In the genomic region with DNA sequence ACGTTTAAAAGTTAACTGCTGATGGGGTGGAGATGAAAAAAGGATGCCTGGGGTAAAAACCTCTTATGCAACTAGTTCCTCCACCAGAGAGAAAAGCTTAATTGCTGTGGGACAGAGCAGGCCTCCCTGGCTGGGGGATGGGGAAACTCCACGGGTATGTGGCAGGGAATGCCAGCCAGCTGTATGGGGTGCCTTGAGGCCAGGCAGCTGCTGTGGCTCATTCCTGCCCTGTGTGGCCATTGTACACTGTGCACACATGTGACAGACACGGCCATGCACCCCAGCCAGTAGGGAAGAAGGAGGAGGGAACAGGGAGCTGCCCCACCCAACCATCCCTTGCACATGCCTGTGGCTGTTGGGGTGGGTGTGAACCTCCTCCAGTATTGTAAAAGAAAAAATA, we compare ENCODE assay signal across 25 cellular contexts.
"Had no signal": no experiment of that assay in that cellular context is flagged by ENCODE, and none has a peak within 500 bp of the region (broad histone marks: within the 10 kb centered on the region; RNA-seq: fewer than 3 reads in every experiment).

No MANE protein-coding gene starts in this region.

- FAIRE-seq: astrocyte had no signal

- H3K4me1 Mint-ChIP-seq: activated CD4-positive, alpha-beta T cell treated with anti-CD3 and anti-CD28 coated beads for 36 hours; activated T-helper 17 cell treated with anti-CD3 and anti-CD28 coated beads, Interleukin-2, amount 50 U/mL, for 72 hours; immature natural killer cell; naive thymus-derived CD8-positive, alpha-beta T cell; WTC11 had no signal

- H3K4me3 Mint-ChIP-seq: activated CD4-positive, alpha-beta T cell treated with anti-CD3 and anti-CD28 coated beads for 36 hours; activated naive CD8-positive, alpha-beta T cell; activated T-cell treated with anti-CD3 and anti-CD28 coated beads, Interleukin-2, amount 50 U/mL, for 24 hours; activated T-helper 17 cell treated with anti-CD3 and anti-CD28 coated beads, Interleukin-2, amount 50 U/mL, for 72 hours; immature natural killer cell; naive thymus-derived CD8-positive, alpha-beta T cell; neural progenitor cell; WTC11 had no signal

- H3K27me3 ChIP-seq: adrenal gland, foreskin keratinocyte, hepatocyte, left lung, neural progenitor cell had no signal

- H3K36me3 ChIP-seq: adrenal gland, left lung, neural progenitor cell had no signal

- DNase-seq: activated CD4-positive, alpha-beta T cell treated with anti-CD3 and anti-CD28 coated beads for 36 hours; activated CD4-positive, alpha-beta T cell treated with anti-CD3 and anti-CD28 coated beads, Interleukin-2, amount 50 U/mL, for 4 hours; activated CD8-positive, alpha-beta memory T cell treated with anti-CD3 and anti-CD28 coated beads for 24 hours; activated CD8-positive, alpha-beta memory T cell treated with anti-CD3 and anti-CD28 coated beads, Interleukin-2, amount 50 U/mL, for 4 hours; activated T-cell treated with anti-CD3 and anti-CD28 coated beads, Interleukin-2, amount 50 U/mL, for 24 hours; adrenal gland; central memory CD4-positive, alpha-beta T cell; dermis blood vessel endothelial cell; effector CD8-positive, alpha-beta T cell; erythroblast; foreskin keratinocyte; glutamatergic neuron; immature natural killer cell; kidney glomerular epithelial cell; left lung; naive thymus-derived CD8-positive, alpha-beta T cell; stimulated activated CD4-positive, alpha-beta T cell treated with anti-CD3 and anti-CD28 coated beads, Interleukin-4, amount 100 ng/mL, for 24 hours; stimulated activated naive CD8-positive, alpha-beta T cell treated with anti-CD3 and anti-CD28 coated beads, Interleukin-15, Interleukin-2, amounts not matched to agents 100 U/mL and 50 U/mL, for 24 hours; T-helper 9 cell had no signal

- H3K4me1 ChIP-seq: adrenal gland, foreskin keratinocyte, left lung, neural progenitor cell had no signal

- H3K27ac ChIP-seq: adrenal gland, foreskin keratinocyte, hepatocyte, left lung, neural progenitor cell had no signal

- H3K4me3 ChIP-seq: adrenal gland, hepatocyte, left lung, neural progenitor cell had no signal

- H3K27me3 Mint-ChIP-seq: activated CD4-positive, alpha-beta T cell treated with anti-CD3 and anti-CD28 coated beads for 36 hours; activated naive CD8-positive, alpha-beta T cell; activated T-cell treated with anti-CD3 and anti-CD28 coated beads, Interleukin-2, amount 50 U/mL, for 24 hours; activated T-helper 17 cell treated with anti-CD3 and anti-CD28 coated beads, Interleukin-2, amount 50 U/mL, for 72 hours had no signal

- H3K27ac Mint-ChIP-seq: activated CD4-positive, alpha-beta T cell treated with anti-CD3 and anti-CD28 coated beads for 36 hours; activated naive CD8-positive, alpha-beta T cell; activated T-cell treated with anti-CD3 and anti-CD28 coated beads, Interleukin-2, amount 50 U/mL, for 24 hours; activated T-helper 17 cell treated with anti-CD3 and anti-CD28 coated beads, Interleukin-2, amount 50 U/mL, for 72 hours; immature natural killer cell; naive thymus-derived CD8-positive, alpha-beta T cell; WTC11 had no signal
